In genomic region chr19:46346821-46347571, GRCh38 we compare ENCODE assay signal across 8 cellular contexts. TPM values are rescaled to one million over a fixed set of nuclear protein-coding genes. Genes with fewer than 3 reads are reported as not detected.
A peak's percentile ranks its signal among the peaks of the same experiment; 100 is the strongest.
DNase-seq lines count a peak whose midpoint lies in the region; ATAC-seq and TF ChIP-seq lines count a peak whose summit lies in the region.

Gene PPP5C, plus strand, starts transcription at chr19:46347087. Its CDS starts 10 bp downstream, at chr19:46347097.

- H3K4me1 Mint-ChIP-seq in HFFc6 (ENCODE audit: low read depth) (peaks cover 53% of the 10 kb centered on the region), glutamatergic neuron (ENCODE audit: low read depth, unreplicated experiment) (peaks cover 5% of the 10 kb centered on the region), osteocyte (ENCODE audit: unreplicated experiment) (peaks cover 53% of the 10 kb centered on the region)
- H3K4me1 Mint-ChIP-seq in activated naive CD8-positive, alpha-beta T cell (ENCODE audit: low read depth), result peaks cover 51% of the 10 kb centered on the region

- no peaks in the 10 kb centered on the region for H3K27me3 ChIP-seq in thoracic aorta (replicated peaks; ENCODE audit: insufficient read depth)

- H3K27ac Mint-ChIP-seq in HFFc6 (peak within 1 kb of the TSS; percentile 85), glutamatergic neuron (ENCODE audit: unreplicated experiment) (peak within 1 kb of the TSS; percentile 92), osteocyte (ENCODE audit: unreplicated experiment) (peak within 1 kb of the TSS; percentile 89)
- H3K27ac Mint-ChIP-seq in activated naive CD8-positive, alpha-beta T cell, result peak within 1 kb of the TSS; percentile 90

- TF ChIP-seq CTCF in HFFc6 (IDR thresholded peaks at IDR 0.05) (peak; percentile 86), glutamatergic neuron (IDR thresholded peaks at IDR 0.05; ENCODE audit: partially characterized antibody, unreplicated experiment) (peak; percentile 78), osteocyte (IDR thresholded peaks at IDR 0.05) (peak; percentile 81), thoracic aorta (IDR thresholded peaks at IDR 0.05) (peak; percentile 62)

- peak within 1 kb of the TSS; percentile 29 to 56 for H3K27ac ChIP-seq in thoracic aorta

- H3K27me3 Mint-ChIP-seq in HFFc6 (ENCODE audit: insufficient read depth) (peaks cover 6% of the 10 kb centered on the region), glutamatergic neuron (ENCODE audit: unreplicated experiment) (peaks cover 11% of the 10 kb centered on the region), osteocyte (ENCODE audit: unreplicated experiment) (no peaks in the 10 kb centered on the region)
- H3K27me3 Mint-ChIP-seq in activated naive CD8-positive, alpha-beta T cell, result no peaks in the 10 kb centered on the region

- H3K4me1 ChIP-seq in thoracic aorta (ENCODE audit: control insufficient read depth in 1 of 2, low read depth in 2 of 2), result peaks cover 27 to 46% of the 10 kb centered on the region in 2 donors

- H3K36me3 Mint-ChIP-seq in HFFc6 (ENCODE audit: low read depth), result peaks cover 10% of the 10 kb centered on the region
- H3K36me3 Mint-ChIP-seq in activated naive CD8-positive, alpha-beta T cell, result peaks cover 7% of the 10 kb centered on the region
- no peaks in the 10 kb centered on the region for H3K36me3 Mint-ChIP-seq in glutamatergic neuron (ENCODE audit: unreplicated experiment)
- peaks cover 4% of the 10 kb centered on the region for H3K36me3 Mint-ChIP-seq in osteocyte (ENCODE audit: unreplicated experiment)

- H3K4me3 ChIP-seq in thoracic aorta, result peak within 1 kb of the TSS; percentile 99

- no peaks in the 10 kb centered on the region for H3K9me3 ChIP-seq in thoracic aorta

- H3K36me3 ChIP-seq in thoracic aorta, result no peaks in the 10 kb centered on the region

- H3K4me3 Mint-ChIP-seq in HFFc6 (peak within 1 kb of the TSS; percentile 97), glutamatergic neuron (ENCODE audit: unreplicated experiment) (peak within 1 kb of the TSS; percentile 93), osteocyte (ENCODE audit: unreplicated experiment) (peak within 1 kb of the TSS; percentile 96)
- H3K4me3 Mint-ChIP-seq in activated naive CD8-positive, alpha-beta T cell, result peak within 1 kb of the TSS; percentile 97

- DNase-seq in GM04503 (ENCODE audit: low read depth), result peak; percentile 54
- DNase-seq in HFFc6, result peak; percentile 90
- peak; percentile 85 for DNase-seq in NCI-H1092 treated with DMSO at 0.1 percent for 48 hours (lab: John Stamatoyannopoulos, UW)
- DNase-seq in SKM-1 treated with dmso at 0.1 percent for 144 hours (lab: John Stamatoyannopoulos, UW; ENCODE audit: unreplicated experiment), result peak; percentile 71
- DNase-seq in glutamatergic neuron, result peak; percentile 96
- peak; percentile 98 for DNase-seq in osteocyte (ENCODE audit: extremely low spot score, unreplicated experiment)
- peak; percentile 58 for DNase-seq in thoracic aorta (ENCODE audit: low spot score)

- no peaks in the 10 kb centered on the region for H3K9me3 Mint-ChIP-seq in HFFc6
- no peaks in the 10 kb centered on the region for H3K9me3 Mint-ChIP-seq in activated naive CD8-positive, alpha-beta T cell (ENCODE audit: low read depth)
- H3K9me3 Mint-ChIP-seq in glutamatergic neuron (ENCODE audit: unreplicated experiment), result peaks cover 3% of the 10 kb centered on the region
- no peaks in the 10 kb centered on the region for H3K9me3 Mint-ChIP-seq in osteocyte (ENCODE audit: unreplicated experiment)

- peak; percentile 64 for ATAC-seq in thoracic aorta (ENCODE audit: insufficient number of reproducible peaks, low FRiP score, low read depth)

RNA-seq across cellular contexts. Expression of gene PPP5C, which starts in this region (rescaled TPM):
- total RNA-seq in HFFc6 (2021; fragmentation: NEBNext Ultra II Directional; extraction: Animal tissue kit (Norgen Biotek cat#: 25700)), result 10 to 100 TPM; 62.8 to 80.6 (median 76.3) TPM
- total RNA-seq in glutamatergic neuron (ENCODE audit: unreplicated experiment), result 85.8 TPM
- total RNA-seq in osteocyte, result 79.5 and 86.0 TPM in 2 replicates
- total RNA-seq in thoracic aorta, result 100 to 1,000 TPM in 1 of 2 donors, 10 to 100 TPM in 1; 60.6 to 107 TPM

Comparison
In these comparisons a context has a peak if more than half of its experiments do, and no peak if none do; other contexts are left out.
1. Peak in every context shown above with its lines: DNase-seq, ATAC-seq, H3K4me3 ChIP-seq and H3K27ac ChIP-seq.